Comparison of ENCODE assay signal across 1 cellular context in genomic region chr6:2861822-2862164, GRCh38.
TF ChIP-seq lines count a peak whose summit lies in the region.

No MANE protein-coding gene starts in this region.

TF ChIP-seq in HepG2, 621 proteins besides CTCF, POLR2A, EP300 and RAD21:
- TF ChIP-seq ZNF839 (CRISPR knock-in tag; IDR thresholded peaks at IDR 0.05; ENCODE audit: borderline replicate concordance) (no peak), ATF6 (CRISPR knock-in tag; conservative IDR thresholded peaks at IDR 0.05) (no peak), TOE1 (CRISPR knock-in tag; IDR thresholded peaks at IDR 0.05) (no peak), ZNF251 (CRISPR knock-in tag; IDR thresholded peaks at IDR 0.05) (no peak), FOSL1 (CRISPR knock-in tag; IDR thresholded peaks at IDR 0.05; ENCODE audit: borderline replicate concordance) (no peak), ZBTB14 (CRISPR knock-in tag; IDR thresholded peaks at IDR 0.05) (no peak), PITX1 (CRISPR knock-in tag; IDR thresholded peaks at IDR 0.05) (no peak), ZNF709 (CRISPR knock-in tag; IDR thresholded peaks at IDR 0.05) (no peak), E2F1 (CRISPR knock-in tag; IDR thresholded peaks at IDR 0.05) (no peak), CEBPZ (IDR thresholded peaks at IDR 0.05; ENCODE audit: low read length) (no peak), EZH2 (conservative IDR thresholded peaks at IDR 0.05; ENCODE audit: low read depth, low read length) (no peak), JDP2 (CRISPR knock-in tag; IDR thresholded peaks at IDR 0.05; ENCODE audit: borderline replicate concordance) (no peak), CENPBD1 (CRISPR knock-in tag; IDR thresholded peaks at IDR 0.05; ENCODE audit: borderline replicate concordance, low read depth) (no peak), ASH2L (IDR thresholded peaks at IDR 0.05; ENCODE audit: insufficient read length, low read depth, low read length) (no peak), ZNF816 (CRISPR knock-in tag; IDR thresholded peaks at IDR 0.05; ENCODE audit: borderline replicate concordance) (no peak), AGO1 (IDR thresholded peaks at IDR 0.05; ENCODE audit: low read depth, low read length, poor library complexity, severe bottlenecking) (no peak), SCMH1 (CRISPR knock-in tag; IDR thresholded peaks at IDR 0.05; ENCODE audit: borderline replicate concordance) (no peak)
